Comparison of ENCODE assay signal across 17 cellular contexts in genomic region chr2:68441994-68442322, GRCh38. TPM values are rescaled to one million over a fixed set of nuclear protein-coding genes. Genes with fewer than 3 reads are reported as not detected.
DNase-seq lines count a peak whose midpoint lies in the region; ATAC-seq and TF ChIP-seq lines count a peak whose summit lies in the region.
"Had no signal": no experiment of that assay in that cellular context is flagged by ENCODE, and none has a peak within 500 bp of the region (broad histone marks: within the 10 kb centered on the region; RNA-seq: fewer than 3 reads in every experiment).

No MANE protein-coding gene starts in this region.

- H3K79me2 ChIP-seq in HCT116 (ENCODE audit: insufficient read depth, low read length) (no peaks in the 10 kb centered on the region), OCI-LY7 (ENCODE audit: insufficient read depth, low read depth, low read length) (no peaks in the 10 kb centered on the region)

- H3K36me3 ChIP-seq in HCT116 (ENCODE audit: control insufficient read depth in 1 of 2, insufficient read depth in 2 of 2, low read length in 2 of 2), result no peaks in the 10 kb centered on the region
- H3K36me3 ChIP-seq in OCI-LY7 (ENCODE audit: insufficient read depth, low read length), result no peaks in the 10 kb centered on the region
- H3K36me3 ChIP-seq: breast epithelium, colonic mucosa, WERI-Rb-1 had no signal

- H3K9me2 ChIP-seq in HCT116 (ENCODE audit: insufficient read depth), result no peaks in the 10 kb centered on the region
- no peaks in the 10 kb centered on the region for H3K9me2 ChIP-seq in OCI-LY7 (ENCODE audit: insufficient read depth, low read length)

- peaks cover 10% of the 10 kb centered on the region for H3K4me1 Mint-ChIP-seq in chondrocyte (ENCODE audit: low read depth)
- H3K4me1 Mint-ChIP-seq in osteocyte (ENCODE audit: unreplicated experiment), result no peaks in the 10 kb centered on the region
- H3K4me1 Mint-ChIP-seq: neural crest cell had no signal

- H4K20me1 ChIP-seq in HCT116 (ENCODE audit: insufficient read depth) (no peaks in the 10 kb centered on the region), OCI-LY7 (ENCODE audit: insufficient read depth, low read length) (no peaks in the 10 kb centered on the region)

- CTCF ChIA-PET in HCT116 (lab: Charles Lee), result interaction anchor here (0.5 to 2.3 kb wide), 24 partner anchors 10 to 943 kb away, joined by 3 to 30 read pairs (median 4); partner anchors contain the start of genes APLF and FBXO48
- CTCF ChIA-PET in OCI-LY7 (lab: Charles Lee; ENCODE audit: unreplicated experiment), result interaction anchor here (0.7 to 1.6 kb wide), 4 partner anchors 12 to 151 kb away, joined by 3 to 4 read pairs (median 4); no protein-coding TSS in a partner anchor

- TF ChIP-seq CTCF in HCT116 (IDR thresholded peaks at IDR 0.05 in 2 of 3, conservative IDR thresholded peaks at IDR 0.05 in 1 of 3; ENCODE audit: borderline replicate concordance in 1 of 3, insufficient read depth in 1 of 3, low read depth in 2 of 3, low read length in 2 of 3) (no peak), OCI-LY7 (conservative IDR thresholded peaks at IDR 0.05; ENCODE audit: low read length) (peak; percentile 31; the same call in 1 of the 2 replicates), chondrocyte (IDR thresholded peaks at IDR 0.05) (peak; percentile 58), osteocyte (IDR thresholded peaks at IDR 0.05) (peak; percentile 13), GM13976 (IDR thresholded peaks at IDR 0.05; ENCODE audit: borderline replicate concordance, control extremely low read depth, extremely low read depth, insufficient read depth, missing control alignments) (no peak)

- H3K9me3 Mint-ChIP-seq in chondrocyte (ENCODE audit: low read depth) (no peaks in the 10 kb centered on the region), osteocyte (ENCODE audit: unreplicated experiment) (no peaks in the 10 kb centered on the region)
- H3K9me3 Mint-ChIP-seq: activated naive CD4-positive, alpha-beta T cell treated with anti-CD3 and anti-CD28 coated beads, Interleukin-2, amount 50 U/mL, for 24 hours; activated T-helper 2 cell treated with anti-CD3 and anti-CD28 coated beads, Interferon-gamma antibody, Interleukin-2, Interleukin-4, amounts not matched to agents 10 μg/mL and 5 μg/mL and 100 μg/mL, durations not matched to agents 14 hours and 24 hours and 36 hours; neural crest cell had no signal

- H3K27ac ChIP-seq in HCT116 (ENCODE audit: low read depth, low read length) (no peak overlapping the region), OCI-LY7 (ENCODE audit: low read depth, low read length, poor library complexity, severe bottlenecking) (no peak overlapping the region)
- H3K27ac ChIP-seq: breast epithelium, colonic mucosa, WERI-Rb-1 had no signal

- no peak overlapping the region for H3K9ac ChIP-seq in HCT116 (ENCODE audit: low read length)

- no peaks in the 10 kb centered on the region for H3K9me3 ChIP-seq in HCT116 (ENCODE audit: control insufficient read depth in 1 of 2, insufficient read depth in 1 of 2, low read depth in 1 of 2, low read length in 2 of 2)
- no peaks in the 10 kb centered on the region for H3K9me3 ChIP-seq in OCI-LY7 (ENCODE audit: low read length)
- H3K9me3 ChIP-seq: colonic mucosa had no signal

- H3K27me3 Mint-ChIP-seq in chondrocyte (ENCODE audit: low read depth) (peaks cover 9% of the 10 kb centered on the region), osteocyte (ENCODE audit: unreplicated experiment) (peaks cover 32% of the 10 kb centered on the region)
- H3K27me3 Mint-ChIP-seq: activated naive CD4-positive, alpha-beta T cell treated with anti-CD3 and anti-CD28 coated beads, Interleukin-2, amount 50 U/mL, for 24 hours; stimulated activated naive B cell treated with anti-CD40 and anti-IgM and Interleukin-4, amounts not matched to agents 10 μg/mL and 1 μg/mL and 100 μg/mL, for 72 hours had no signal

- POLR2A ChIA-PET in HCT116 (lab: Charles Lee) (no interaction called here), OCI-LY7 (lab: Charles Lee) (interaction anchor here (1.0 to 4.5 kb wide), 5 partner anchors 13 to 85 kb away, joined by 3 to 39 read pairs (median 21); partner anchors contain the start of gene PLEK)

- H3K4me3 ChIP-seq in HCT116 (replicated peaks in 1 of 2; ENCODE audit: low read depth in 1 of 2, low read length in 2 of 2) (no peak overlapping the region), OCI-LY7 (ENCODE audit: low read depth, low read length, poor library complexity, severe bottlenecking) (no peak overlapping the region)
- H3K4me3 ChIP-seq: breast epithelium, colonic mucosa, lung had no signal

- TF ChIP-seq POLR2A in HCT116 (IDR thresholded peaks at IDR 0.05; ENCODE audit: borderline replicate concordance, extremely low read depth, insufficient read depth, insufficient read length), result no peak

- intact Hi-C loops in HCT116 (cut with micrococcal nuclease), result loop anchor here (1.0 to 10.0 kb wide), 3 partner anchors 80 to 320 kb away; no protein-coding TSS in a partner anchor
- intact Hi-C loops in OCI-LY7 (cut with micrococcal nuclease; ENCODE audit: unreplicated experiment), result loop anchor here (1.0 to 10.0 kb wide), 9 partner anchors 31 to 320 kb away; partner anchors contain the start of genes PNO1 and PPP3R1
- intact Hi-C loops in left cardiac atrium (cut with DNase I), result loop anchor here in 1 of 2 donors (5.0 kb wide), 2 partner anchors 80 to 320 kb away; no protein-coding TSS in a partner anchor

- BruUV-seq in HCT116 (replicated peaks; lab: Mats Ljungman, UMichigan) (no TSS peak), OCI-LY7 (replicated peaks; lab: Mats Ljungman, UMichigan) (no TSS peak)

- H3K27me3 ChIP-seq in HCT116 (ENCODE audit: insufficient read depth, low read length), result no peaks in the 10 kb centered on the region
- H3K27me3 ChIP-seq: breast epithelium, colonic mucosa had no signal

- DNase-seq in HCT116 (ENCODE audit: low read depth, low spot score) (no peak), OCI-LY7 (ENCODE audit: low spot score) (no peak), chondrocyte (ENCODE audit: low spot score) (no peak), osteocyte (ENCODE audit: extremely low spot score, unreplicated experiment) (no peak), GM13976 (ENCODE audit: low spot score) (no peak), NCI-H748 (lab: John Stamatoyannopoulos, UW; ENCODE audit: unreplicated experiment) (no peak), left cardiac atrium (no peak)
- no peak for DNase-seq in stimulated activated CD8-positive, alpha-beta memory T cell treated with anti-CD3 and anti-CD28 coated beads, Interleukin-4, amount 100 ng/mL, for 48 hours

- ATAC-seq in HCT116 (no peak), left cardiac atrium (no peak)

- in situ Hi-C loops in GM13976 (cut with MboI; ENCODE audit: low sequenced_read_pairs, unreplicated experiment), result loop anchor here (10.0 kb wide), 1 partner anchor 317 kb away; no protein-coding TSS in a partner anchor

- TF ChIP-seq RAD21 in HCT116 (IDR thresholded peaks at IDR 0.05; ENCODE audit: low read depth), result no peak

- H3K4me2 ChIP-seq in HCT116 (ENCODE audit: low read length) (peak overlapping the region; percentile 14; the same call in 1 of the 2 replicates), OCI-LY7 (ENCODE audit: low read length) (peak overlapping the region; percentile 16)

- RAD21 ChIA-PET in HCT116 (lab: Charles Lee; ENCODE audit: low non-redundant PET in 1 of 2, low total read pairs in 2 of 2, uncharacterized antibody in 2 of 2, unreplicated experiment in 2 of 2), result interaction anchor here (0.6 to 1.3 kb wide), 5 partner anchors 15 to 320 kb away, joined by 3 to 4 read pairs (median 3); no protein-coding TSS in a partner anchor

- H3K36me3 Mint-ChIP-seq in chondrocyte (ENCODE audit: low read depth), result no peaks in the 10 kb centered on the region
- H3K36me3 Mint-ChIP-seq in osteocyte (ENCODE audit: unreplicated experiment), result no peaks in the 10 kb centered on the region
- H3K36me3 Mint-ChIP-seq: activated naive CD4-positive, alpha-beta T cell treated with anti-CD3 and anti-CD28 coated beads, Interleukin-2, amount 50 U/mL, for 24 hours; CD4-positive, CD25-positive, alpha-beta regulatory T cell had no signal

- H3K4me1 ChIP-seq in HCT116 (ENCODE audit: control insufficient read depth in 1 of 2, insufficient read depth in 2 of 2, low read length in 2 of 2) (peaks cover 0 to 4% of the 10 kb centered on the region in 2 experiments; a peak in 1 of 4 replicates), OCI-LY7 (ENCODE audit: insufficient read depth, low read length, poor library complexity, severe bottlenecking) (peaks cover 44% of the 10 kb centered on the region)
- H3K4me1 ChIP-seq: breast epithelium, colonic mucosa had no signal

- H3K27ac Mint-ChIP-seq in chondrocyte (ENCODE audit: unreplicated experiment) (no peak overlapping the region), osteocyte (ENCODE audit: unreplicated experiment) (no peak overlapping the region)

- H2AFZ ChIP-seq in HCT116 (ENCODE audit: low read depth, low read length, poor library complexity, severe bottlenecking) (peak overlapping the region; percentile 66), OCI-LY7 (ENCODE audit: low read length) (peak overlapping the region; percentile 82; the same call in 1 of the 2 replicates)

- H3K4me3 Mint-ChIP-seq in chondrocyte (ENCODE audit: unreplicated experiment) (no peak overlapping the region), osteocyte (ENCODE audit: unreplicated experiment) (no peak overlapping the region)
- H3K4me3 Mint-ChIP-seq: activated naive CD4-positive, alpha-beta T cell treated with anti-CD3 and anti-CD28 coated beads, Interleukin-2, amount 50 U/mL, for 24 hours; neural crest cell had no signal

TF ChIP-seq in HCT116, 20 proteins besides CTCF, POLR2A, EP300 and RAD21 (continues in another document):
- TF ChIP-seq SP1 (IDR thresholded peaks at IDR 0.05; ENCODE audit: low read depth), result no peak

RNA-seq across cellular contexts. Expression of gene FBXO48, which starts 25.1 kb away (rescaled TPM):
- 0.91 TPM for total RNA-seq in HCT116 (2021; ENCODE audit: unreplicated experiment)
- polyA plus RNA-seq in HCT116 (2012), result 0.22 and 0.43 TPM in 2 replicates
- 1.5 and 1.8 TPM in 2 replicates for total RNA-seq in OCI-LY7 (2014; rRNA removed; shearing (Covaris generic))
- total RNA-seq in OCI-LY7 (2022), result 6.8 and 8.5 TPM in 2 replicates
- total RNA-seq in chondrocyte, result 0.55 to 0.63 TPM (median 0.62 TPM) in 3 replicates
- total RNA-seq in osteocyte, result 0.81 and 1.0 TPM in 2 replicates
- 1 to 10 TPM in 1 of 2 donors, under 1 TPM in 1; 0.60 to 1.4 TPM for total RNA-seq in left cardiac atrium

RNA-seq across cellular contexts. Expression of gene APLF, which starts 25.4 kb away (rescaled TPM):
- total RNA-seq in HCT116 (2021; ENCODE audit: unreplicated experiment) (1.6 TPM), OCI-LY7 (2022) (6.8 and 7.6 TPM in 2 replicates), chondrocyte (3.9 to 4.5 TPM (median 4.3 TPM) in 3 replicates), osteocyte (5.8 and 6.4 TPM in 2 replicates), left cardiac atrium (1 to 10 TPM; 4.6 to 5.5 TPM)
- 0.39 and 0.44 TPM in 2 replicates for polyA plus RNA-seq in HCT116 (2012)
- total RNA-seq in OCI-LY7 (2014; rRNA removed; shearing (Covaris generic)), result 6.1 and 8.8 TPM in 2 replicates

Comparison
In these comparisons a context has a peak if more than half of its experiments do, and no peak if none do; other contexts are left out.
1. CTCF ChIP-seq: peak in OCI-LY7 (single experiment), chondrocyte (single experiment) and osteocyte (single experiment); none in HCT116 (0 of 3) and GM13976 (single experiment).